8 cellular contexts compared by ENCODE assay signal in the genomic region with DNA sequence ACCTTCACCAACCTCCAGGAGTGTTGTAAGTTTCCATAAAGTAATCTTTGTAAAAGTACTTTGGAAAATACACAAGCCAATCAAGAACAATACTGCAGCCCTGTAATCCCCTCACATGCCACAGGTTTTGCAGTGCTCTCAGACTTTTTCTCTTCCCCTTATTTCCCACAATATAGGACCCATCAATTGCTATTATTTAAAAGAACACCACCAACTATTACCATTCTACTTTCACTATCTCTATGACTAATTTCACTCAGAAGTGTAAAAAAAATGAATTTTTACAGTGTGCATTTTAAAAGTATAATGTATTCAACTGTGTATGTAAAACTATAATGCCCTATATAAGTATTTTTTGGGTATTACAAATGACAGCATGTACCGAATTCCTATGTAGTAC. TPM values are rescaled to one million over a fixed set of nuclear protein-coding genes. Genes with fewer than 3 reads are reported as not detected.
A peak's percentile ranks its signal among the peaks of the same experiment; 100 is the strongest.
DNase-seq lines count a peak whose midpoint lies in the region; ATAC-seq, FAIRE-seq and TF ChIP-seq lines count a peak whose summit lies in the region.

No MANE protein-coding gene starts in this region.

- no peaks in the 10 kb centered on the region; the same call in 1 of the 2 replicates for H4K20me1 ChIP-seq in GM23338 (replicated peaks; ENCODE audit: insufficient read depth)

- POLR2A ChIA-PET in naive thymus-derived CD8-positive, alpha-beta T cell (lab: Charles Lee) = interaction anchor here (1.0 to 5.9 kb wide), 6 partner anchors 11 to 66 kb away, joined by 3 to 120 read pairs (median 20); no protein-coding TSS in a partner anchor

- H3K27ac Mint-ChIP-seq in CD14-positive monocyte = peak overlapping the region in 4 of 7 donors; percentile 23 to 43 (median 38)
- no peak overlapping the region for H3K27ac Mint-ChIP-seq in GM23338
- peak overlapping the region; percentile 90 to 99 (median 96) for H3K27ac Mint-ChIP-seq in naive thymus-derived CD8-positive, alpha-beta T cell

- peaks cover 37% of the 10 kb centered on the region for H3K4me1 Mint-ChIP-seq in CD14-positive monocyte
- peaks cover 47% of the 10 kb centered on the region for H3K4me1 Mint-ChIP-seq in GM23338
- peaks cover 39 to 67% (median 65%) of the 10 kb centered on the region in 4 donors for H3K4me1 Mint-ChIP-seq in naive thymus-derived CD8-positive, alpha-beta T cell

- H3K4me3 ChIP-seq in GM23338 (peak overlapping the region; percentile 68), adipocyte (ENCODE audit: low read length) (peak overlapping the region; percentile 16)

- peaks cover 7 to 18% (median 11%) of the 10 kb centered on the region in 7 donors for H3K9me3 Mint-ChIP-seq in CD14-positive monocyte
- peaks cover 21% of the 10 kb centered on the region for H3K9me3 Mint-ChIP-seq in GM23338
- H3K9me3 Mint-ChIP-seq in naive thymus-derived CD8-positive, alpha-beta T cell = peaks cover 5 to 20% (median 9%) of the 10 kb centered on the region in 9 donors

- H2AFZ ChIP-seq in GM23338 = no peak overlapping the region

- H3K27me3 Mint-ChIP-seq in CD14-positive monocyte (ENCODE audit: low read depth in 3 of 3) (no peaks in the 10 kb centered on the region), GM23338 (ENCODE audit: insufficient read depth, low read depth, poor library complexity) (peaks cover 8% of the 10 kb centered on the region)
- no peaks in the 10 kb centered on the region for H3K27me3 Mint-ChIP-seq in naive thymus-derived CD8-positive, alpha-beta T cell

- intact Hi-C loops in CD14-positive monocyte (cut with micrococcal nuclease) = loop anchor here in 1 of 2 donors (10.0 kb wide), 1 partner anchor 720 kb away; the partner anchor contains the start of gene TMEM33

- peak overlapping the region; percentile 98 for H3K4me3 Mint-ChIP-seq in CD14-positive monocyte
- H3K4me3 Mint-ChIP-seq in GM23338 = peak overlapping the region; percentile 91
- H3K4me3 Mint-ChIP-seq in naive thymus-derived CD8-positive, alpha-beta T cell = peak overlapping the region; percentile 89 to 98 (median 96)

- peak; percentile 1 for TF ChIP-seq CTCF in CD14-positive monocyte (IDR thresholded peaks at IDR 0.05)
- TF ChIP-seq CTCF in GM23338 (conservative IDR thresholded peaks at IDR 0.05; ENCODE audit: low read depth in 2 of 2) = no peak
- no peak for TF ChIP-seq CTCF in D721Med (IDR thresholded peaks at IDR 0.05; ENCODE audit: insufficient read depth, missing control alignments)

- peaks cover 31% of the 10 kb centered on the region for H3K79me2 ChIP-seq in GM23338 (replicated peaks; ENCODE audit: insufficient read depth)

- H3K27me3 ChIP-seq in GM23338 (ENCODE audit: insufficient read depth) (peaks cover 7% of the 10 kb centered on the region; the same call in 1 of the 2 replicates), adipocyte (replicated peaks; ENCODE audit: control insufficient read depth, insufficient read depth, low read length) (peaks cover 16% of the 10 kb centered on the region)

- H3F3A ChIP-seq in GM23338 (replicated peaks; ENCODE audit: low read depth) = 0 out of 2 replicates have a peak, but pooled peaks cover 4% of the 10 kb centered on the region

- peak overlapping the region; percentile 91 for H3K4me2 ChIP-seq in GM23338

- H3K27ac ChIP-seq in GM23338 (ENCODE audit: low read depth) = no peak overlapping the region

- H3K36me3 Mint-ChIP-seq in CD14-positive monocyte = peaks cover 12 to 14% of the 10 kb centered on the region in 2 donors
- peaks cover 27% of the 10 kb centered on the region for H3K36me3 Mint-ChIP-seq in GM23338 (ENCODE audit: low read depth)
- peaks cover 20 to 26% (median 23%) of the 10 kb centered on the region in 3 donors for H3K36me3 Mint-ChIP-seq in naive thymus-derived CD8-positive, alpha-beta T cell

- H3K36me3 ChIP-seq in GM23338 (ENCODE audit: insufficient read depth) (no peaks in the 10 kb centered on the region), adipocyte (ENCODE audit: control insufficient read depth, insufficient read depth, low read length, severe bottlenecking) (no peaks in the 10 kb centered on the region)

- H3K9me2 ChIP-seq in GM23338 (ENCODE audit: insufficient read depth) = no peaks in the 10 kb centered on the region

- H3K9me3 ChIP-seq in adipocyte (ENCODE audit: control insufficient read depth, low read length) = peaks cover 9% of the 10 kb centered on the region

- no peak for ATAC-seq in GM23338
- ATAC-seq in naive thymus-derived CD8-positive, alpha-beta T cell = no peak

- no peak overlapping the region for H3K9ac ChIP-seq in adipocyte (ENCODE audit: low read length)

- FAIRE-seq in D721Med (lab: Jason Lieb, UNC) = no peak

- DNase-seq in CD14-positive monocyte (ENCODE audit: low spot score) = no peak
- no peak for DNase-seq in GM23338 (ENCODE audit: low spot score)
- DNase-seq in adipocyte (ENCODE audit: low read depth) = no peak
- no peak for DNase-seq in naive thymus-derived CD8-positive, alpha-beta T cell
- no peak for DNase-seq in cerebellar cortex (ENCODE audit: low spot score)
- no peak for DNase-seq in DMS153 treated with DMSO at 0.1 percent for 48 hours (lab: John Stamatoyannopoulos, UW; ENCODE audit: unreplicated experiment)
- DNase-seq in D721Med (ENCODE audit: insufficient read length, low spot score) = no peak
- DNase-seq in NCI-H510A (lab: John Stamatoyannopoulos, UW) = no peak

- H3K4me1 ChIP-seq in GM23338 (ENCODE audit: insufficient read depth) = peaks cover 25% of the 10 kb centered on the region
- H3K4me1 ChIP-seq in adipocyte (ENCODE audit: control insufficient read depth, insufficient read depth, low read length) = peaks cover 27% of the 10 kb centered on the region

TF ChIP-seq in GM23338, 12 proteins besides CTCF, POLR2A, EP300 and RAD21:
- TF ChIP-seq JUNB (IDR thresholded peaks at IDR 0.05; ENCODE audit: unreplicated experiment) (no peak), EZH2phosphoT487 (IDR thresholded peaks at IDR 0.05; ENCODE audit: unreplicated experiment) (no peak), EZH2 (IDR thresholded peaks at IDR 0.05; ENCODE audit: low read depth, unreplicated experiment) (no peak), ZNF331 (CRISPR knock-in tag; IDR thresholded peaks at IDR 0.05; ENCODE audit: low read depth) (no peak)
TF ChIP-seq in GM23338: peak in this region for 0.

RNA-seq across cellular contexts. Expression of gene ATP8A1, which starts 1.7 kb away (rescaled TPM):
- polyA plus RNA-seq in CD14-positive monocyte = 1 to 10 TPM; 2.2 to 3.2 TPM
- total RNA-seq in GM23338 (2014; rRNA removed; shearing (Covaris generic)) = 28.7 and 66.3 TPM in 2 replicates
- polyA plus RNA-seq in GM23338 (2016; fragmentation: Nextera tagmentation; extraction: Ambion mirVana) = 6.8 and 6.9 TPM in 2 replicates
- 100 to 1,000 TPM; 106 to 117 TPM for total RNA-seq in naive thymus-derived CD8-positive, alpha-beta T cell
- 10 to 100 TPM; 17.5 to 31.1 (median 20.5) TPM for polyA plus RNA-seq in naive thymus-derived CD8-positive, alpha-beta T cell
